ENCODE assay signal across 1 cellular context in genomic region chr3:179148446-179149238, GRCh38.
TF ChIP-seq lines count a peak whose summit lies in the region.

No MANE protein-coding gene starts in this region.

TF ChIP-seq in HepG2, 621 proteins besides CTCF, POLR2A, EP300 and RAD21 (continued from another document and continues in another):
- TF ChIP-seq, protein P1, sequence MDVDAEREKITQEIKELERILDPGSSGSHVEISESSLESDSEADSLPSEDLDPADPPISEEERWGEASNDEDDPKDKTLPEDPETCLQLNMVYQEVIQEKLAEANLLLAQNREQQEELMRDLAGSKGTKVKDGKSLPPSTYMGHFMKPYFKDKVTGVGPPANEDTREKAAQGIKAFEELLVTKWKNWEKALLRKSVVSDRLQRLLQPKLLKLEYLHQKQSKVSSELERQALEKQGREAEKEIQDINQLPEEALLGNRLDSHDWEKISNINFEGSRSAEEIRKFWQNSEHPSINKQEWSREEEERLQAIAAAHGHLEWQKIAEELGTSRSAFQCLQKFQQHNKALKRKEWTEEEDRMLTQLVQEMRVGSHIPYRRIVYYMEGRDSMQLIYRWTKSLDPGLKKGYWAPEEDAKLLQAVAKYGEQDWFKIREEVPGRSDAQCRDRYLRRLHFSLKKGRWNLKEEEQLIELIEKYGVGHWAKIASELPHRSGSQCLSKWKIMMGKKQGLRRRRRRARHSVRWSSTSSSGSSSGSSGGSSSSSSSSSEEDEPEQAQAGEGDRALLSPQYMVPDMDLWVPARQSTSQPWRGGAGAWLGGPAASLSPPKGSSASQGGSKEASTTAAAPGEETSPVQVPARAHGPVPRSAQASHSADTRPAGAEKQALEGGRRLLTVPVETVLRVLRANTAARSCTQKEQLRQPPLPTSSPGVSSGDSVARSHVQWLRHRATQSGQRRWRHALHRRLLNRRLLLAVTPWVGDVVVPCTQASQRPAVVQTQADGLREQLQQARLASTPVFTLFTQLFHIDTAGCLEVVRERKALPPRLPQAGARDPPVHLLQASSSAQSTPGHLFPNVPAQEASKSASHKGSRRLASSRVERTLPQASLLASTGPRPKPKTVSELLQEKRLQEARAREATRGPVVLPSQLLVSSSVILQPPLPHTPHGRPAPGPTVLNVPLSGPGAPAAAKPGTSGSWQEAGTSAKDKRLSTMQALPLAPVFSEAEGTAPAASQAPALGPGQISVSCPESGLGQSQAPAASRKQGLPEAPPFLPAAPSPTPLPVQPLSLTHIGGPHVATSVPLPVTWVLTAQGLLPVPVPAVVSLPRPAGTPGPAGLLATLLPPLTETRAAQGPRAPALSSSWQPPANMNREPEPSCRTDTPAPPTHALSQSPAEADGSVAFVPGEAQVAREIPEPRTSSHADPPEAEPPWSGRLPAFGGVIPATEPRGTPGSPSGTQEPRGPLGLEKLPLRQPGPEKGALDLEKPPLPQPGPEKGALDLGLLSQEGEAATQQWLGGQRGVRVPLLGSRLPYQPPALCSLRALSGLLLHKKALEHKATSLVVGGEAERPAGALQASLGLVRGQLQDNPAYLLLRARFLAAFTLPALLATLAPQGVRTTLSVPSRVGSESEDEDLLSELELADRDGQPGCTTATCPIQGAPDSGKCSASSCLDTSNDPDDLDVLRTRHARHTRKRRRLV (CRISPR knock-in tag; IDR thresholded peaks at IDR 0.05): no peak
- TF ChIP-seq IRF1 (CRISPR knock-in tag; IDR thresholded peaks at IDR 0.05; ENCODE audit: low read depth) (0 out of 2 replicates have a peak, but pooled peaks have one; percentile 27), CEBPG (CRISPR knock-in tag; IDR thresholded peaks at IDR 0.05) (no peak), NPAS2 (CRISPR knock-in tag; IDR thresholded peaks at IDR 0.05; ENCODE audit: borderline replicate concordance) (no peak), CHCHD3 (CRISPR knock-in tag; IDR thresholded peaks at IDR 0.05) (no peak), ZNF33A (CRISPR knock-in tag; IDR thresholded peaks at IDR 0.05; ENCODE audit: borderline replicate concordance) (no peak), NCOA5 (CRISPR knock-in tag; IDR thresholded peaks at IDR 0.05) (no peak), DBP (CRISPR knock-in tag; IDR thresholded peaks at IDR 0.05; ENCODE audit: not compliant biosample characterization) (peak; percentile 44), ZNF703 (CRISPR knock-in tag; IDR thresholded peaks at IDR 0.05; ENCODE audit: borderline replicate concordance) (no peak), HNRNPK (IDR thresholded peaks at IDR 0.05; ENCODE audit: low read depth, low read length, poor library complexity, severe bottlenecking) (peak; percentile 17), KMT2A (CRISPR knock-in tag; IDR thresholded peaks at IDR 0.05) (peak; percentile 83), MEIS2 (CRISPR knock-in tag; IDR thresholded peaks at IDR 0.05) (no peak), GABPB1 (CRISPR knock-in tag; IDR thresholded peaks at IDR 0.05) (peak; percentile 43; the same call in 1 of the 2 replicates), ZNF143 (CRISPR knock-in tag; IDR thresholded peaks at IDR 0.05) (peak; percentile 26; the same call in 1 of the 2 replicates), ZNF329 (CRISPR knock-in tag; IDR thresholded peaks at IDR 0.05; ENCODE audit: low read depth) (no peak), NR2F2 (IDR thresholded peaks at IDR 0.05; ENCODE audit: borderline replicate concordance, low read depth) (no peak), ZFX (CRISPR knock-in tag; IDR thresholded peaks at IDR 0.05; ENCODE audit: low read depth) (peak; percentile 36), POGK (CRISPR knock-in tag; conservative IDR thresholded peaks at IDR 0.05) (peak; percentile 53; the same call in 1 of the 2 replicates), ZNF777 (CRISPR knock-in tag; IDR thresholded peaks at IDR 0.05) (no peak; the same call in 1 of the 2 replicates), SNAPC5 (CRISPR knock-in tag; IDR thresholded peaks at IDR 0.05; ENCODE audit: borderline replicate concordance) (no peak), SRY (CRISPR knock-in tag; IDR thresholded peaks at IDR 0.05) (peak; percentile 47; the same call in 1 of the 2 replicates), ZNF225 (CRISPR knock-in tag; IDR thresholded peaks at IDR 0.05) (no peak), ZNF136 (CRISPR knock-in tag; IDR thresholded peaks at IDR 0.05; ENCODE audit: low read depth) (no peak), KLF12 (CRISPR knock-in tag; IDR thresholded peaks at IDR 0.05; ENCODE audit: borderline replicate concordance) (no peak), ZNF17 (CRISPR knock-in tag; IDR thresholded peaks at IDR 0.05) (no peak), ELF1 (CRISPR knock-in tag; IDR thresholded peaks at IDR 0.05) (no peak)
- TF ChIP-seq, protein P2, sequence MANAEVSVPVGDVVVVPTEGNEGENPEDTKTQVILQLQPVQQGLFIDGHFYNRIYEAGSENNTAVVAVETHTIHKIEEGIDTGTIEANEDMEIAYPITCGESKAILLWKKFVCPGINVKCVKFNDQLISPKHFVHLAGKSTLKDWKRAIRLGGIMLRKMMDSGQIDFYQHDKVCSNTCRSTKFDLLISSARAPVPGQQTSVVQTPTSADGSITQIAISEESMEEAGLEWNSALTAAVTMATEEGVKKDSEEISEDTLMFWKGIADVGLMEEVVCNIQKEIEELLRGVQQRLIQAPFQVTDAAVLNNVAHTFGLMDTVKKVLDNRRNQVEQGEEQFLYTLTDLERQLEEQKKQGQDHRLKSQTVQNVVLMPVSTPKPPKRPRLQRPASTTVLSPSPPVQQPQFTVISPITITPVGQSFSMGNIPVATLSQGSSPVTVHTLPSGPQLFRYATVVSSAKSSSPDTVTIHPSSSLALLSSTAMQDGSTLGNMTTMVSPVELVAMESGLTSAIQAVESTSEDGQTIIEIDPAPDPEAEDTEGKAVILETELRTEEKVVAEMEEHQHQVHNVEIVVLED (CRISPR knock-in tag; IDR thresholded peaks at IDR 0.05; ENCODE audit: borderline replicate concordance): no peak
- TF ChIP-seq, protein P3, sequence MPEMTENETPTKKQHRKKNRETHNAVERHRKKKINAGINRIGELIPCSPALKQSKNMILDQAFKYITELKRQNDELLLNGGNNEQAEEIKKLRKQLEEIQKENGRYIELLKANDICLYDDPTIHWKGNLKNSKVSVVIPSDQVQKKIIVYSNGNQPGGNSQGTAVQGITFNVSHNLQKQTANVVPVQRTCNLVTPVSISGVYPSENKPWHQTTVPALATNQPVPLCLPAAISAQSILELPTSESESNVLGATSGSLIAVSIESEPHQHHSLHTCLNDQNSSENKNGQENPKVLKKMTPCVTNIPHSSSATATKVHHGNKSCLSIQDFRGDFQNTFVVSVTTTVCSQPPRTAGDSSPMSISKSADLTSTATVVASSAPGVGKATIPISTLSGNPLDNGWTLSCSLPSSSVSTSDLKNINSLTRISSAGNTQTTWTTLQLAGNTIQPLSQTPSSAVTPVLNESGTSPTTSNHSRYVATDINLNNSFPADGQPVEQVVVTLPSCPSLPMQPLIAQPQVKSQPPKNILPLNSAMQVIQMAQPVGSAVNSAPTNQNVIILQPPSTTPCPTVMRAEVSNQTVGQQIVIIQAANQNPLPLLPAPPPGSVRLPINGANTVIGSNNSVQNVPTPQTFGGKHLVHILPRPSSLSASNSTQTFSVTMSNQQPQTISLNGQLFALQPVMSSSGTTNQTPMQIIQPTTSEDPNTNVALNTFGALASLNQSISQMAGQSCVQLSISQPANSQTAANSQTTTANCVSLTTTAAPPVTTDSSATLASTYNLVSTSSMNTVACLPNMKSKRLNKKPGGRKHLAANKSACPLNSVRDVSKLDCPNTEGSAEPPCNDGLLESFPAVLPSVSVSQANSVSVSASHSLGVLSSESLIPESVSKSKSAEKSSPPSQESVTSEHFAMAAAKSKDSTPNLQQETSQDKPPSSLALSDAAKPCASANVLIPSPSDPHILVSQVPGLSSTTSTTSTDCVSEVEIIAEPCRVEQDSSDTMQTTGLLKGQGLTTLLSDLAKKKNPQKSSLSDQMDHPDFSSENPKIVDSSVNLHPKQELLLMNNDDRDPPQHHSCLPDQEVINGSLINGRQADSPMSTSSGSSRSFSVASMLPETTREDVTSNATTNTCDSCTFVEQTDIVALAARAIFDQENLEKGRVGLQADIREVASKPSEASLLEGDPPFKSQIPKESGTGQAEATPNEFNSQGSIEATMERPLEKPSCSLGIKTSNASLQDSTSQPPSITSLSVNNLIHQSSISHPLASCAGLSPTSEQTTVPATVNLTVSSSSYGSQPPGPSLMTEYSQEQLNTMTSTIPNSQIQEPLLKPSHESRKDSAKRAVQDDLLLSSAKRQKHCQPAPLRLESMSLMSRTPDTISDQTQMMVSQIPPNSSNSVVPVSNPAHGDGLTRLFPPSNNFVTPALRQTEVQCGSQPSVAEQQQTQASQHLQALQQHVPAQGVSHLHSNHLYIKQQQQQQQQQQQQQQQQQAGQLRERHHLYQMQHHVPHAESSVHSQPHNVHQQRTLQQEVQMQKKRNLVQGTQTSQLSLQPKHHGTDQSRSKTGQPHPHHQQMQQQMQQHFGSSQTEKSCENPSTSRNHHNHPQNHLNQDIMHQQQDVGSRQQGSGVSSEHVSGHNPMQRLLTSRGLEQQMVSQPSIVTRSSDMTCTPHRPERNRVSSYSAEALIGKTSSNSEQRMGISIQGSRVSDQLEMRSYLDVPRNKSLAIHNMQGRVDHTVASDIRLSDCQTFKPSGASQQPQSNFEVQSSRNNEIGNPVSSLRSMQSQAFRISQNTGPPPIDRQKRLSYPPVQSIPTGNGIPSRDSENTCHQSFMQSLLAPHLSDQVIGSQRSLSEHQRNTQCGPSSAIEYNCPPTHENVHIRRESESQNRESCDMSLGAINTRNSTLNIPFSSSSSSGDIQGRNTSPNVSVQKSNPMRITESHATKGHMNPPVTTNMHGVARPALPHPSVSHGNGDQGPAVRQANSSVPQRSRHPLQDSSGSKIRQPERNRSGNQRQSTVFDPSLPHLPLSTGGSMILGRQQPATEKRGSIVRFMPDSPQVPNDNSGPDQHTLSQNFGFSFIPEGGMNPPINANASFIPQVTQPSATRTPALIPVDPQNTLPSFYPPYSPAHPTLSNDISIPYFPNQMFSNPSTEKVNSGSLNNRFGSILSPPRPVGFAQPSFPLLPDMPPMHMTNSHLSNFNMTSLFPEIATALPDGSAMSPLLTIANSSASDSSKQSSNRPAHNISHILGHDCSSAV (CRISPR knock-in tag; IDR thresholded peaks at IDR 0.05; ENCODE audit: borderline replicate concordance): no peak
- TF ChIP-seq, protein P4, sequence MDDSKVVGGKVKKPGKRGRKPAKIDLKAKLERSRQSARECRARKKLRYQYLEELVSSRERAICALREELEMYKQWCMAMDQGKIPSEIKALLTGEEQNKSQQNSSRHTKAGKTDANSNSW (CRISPR knock-in tag; IDR thresholded peaks at IDR 0.05; ENCODE audit: borderline replicate concordance): no peak
- TF ChIP-seq, protein P5, sequence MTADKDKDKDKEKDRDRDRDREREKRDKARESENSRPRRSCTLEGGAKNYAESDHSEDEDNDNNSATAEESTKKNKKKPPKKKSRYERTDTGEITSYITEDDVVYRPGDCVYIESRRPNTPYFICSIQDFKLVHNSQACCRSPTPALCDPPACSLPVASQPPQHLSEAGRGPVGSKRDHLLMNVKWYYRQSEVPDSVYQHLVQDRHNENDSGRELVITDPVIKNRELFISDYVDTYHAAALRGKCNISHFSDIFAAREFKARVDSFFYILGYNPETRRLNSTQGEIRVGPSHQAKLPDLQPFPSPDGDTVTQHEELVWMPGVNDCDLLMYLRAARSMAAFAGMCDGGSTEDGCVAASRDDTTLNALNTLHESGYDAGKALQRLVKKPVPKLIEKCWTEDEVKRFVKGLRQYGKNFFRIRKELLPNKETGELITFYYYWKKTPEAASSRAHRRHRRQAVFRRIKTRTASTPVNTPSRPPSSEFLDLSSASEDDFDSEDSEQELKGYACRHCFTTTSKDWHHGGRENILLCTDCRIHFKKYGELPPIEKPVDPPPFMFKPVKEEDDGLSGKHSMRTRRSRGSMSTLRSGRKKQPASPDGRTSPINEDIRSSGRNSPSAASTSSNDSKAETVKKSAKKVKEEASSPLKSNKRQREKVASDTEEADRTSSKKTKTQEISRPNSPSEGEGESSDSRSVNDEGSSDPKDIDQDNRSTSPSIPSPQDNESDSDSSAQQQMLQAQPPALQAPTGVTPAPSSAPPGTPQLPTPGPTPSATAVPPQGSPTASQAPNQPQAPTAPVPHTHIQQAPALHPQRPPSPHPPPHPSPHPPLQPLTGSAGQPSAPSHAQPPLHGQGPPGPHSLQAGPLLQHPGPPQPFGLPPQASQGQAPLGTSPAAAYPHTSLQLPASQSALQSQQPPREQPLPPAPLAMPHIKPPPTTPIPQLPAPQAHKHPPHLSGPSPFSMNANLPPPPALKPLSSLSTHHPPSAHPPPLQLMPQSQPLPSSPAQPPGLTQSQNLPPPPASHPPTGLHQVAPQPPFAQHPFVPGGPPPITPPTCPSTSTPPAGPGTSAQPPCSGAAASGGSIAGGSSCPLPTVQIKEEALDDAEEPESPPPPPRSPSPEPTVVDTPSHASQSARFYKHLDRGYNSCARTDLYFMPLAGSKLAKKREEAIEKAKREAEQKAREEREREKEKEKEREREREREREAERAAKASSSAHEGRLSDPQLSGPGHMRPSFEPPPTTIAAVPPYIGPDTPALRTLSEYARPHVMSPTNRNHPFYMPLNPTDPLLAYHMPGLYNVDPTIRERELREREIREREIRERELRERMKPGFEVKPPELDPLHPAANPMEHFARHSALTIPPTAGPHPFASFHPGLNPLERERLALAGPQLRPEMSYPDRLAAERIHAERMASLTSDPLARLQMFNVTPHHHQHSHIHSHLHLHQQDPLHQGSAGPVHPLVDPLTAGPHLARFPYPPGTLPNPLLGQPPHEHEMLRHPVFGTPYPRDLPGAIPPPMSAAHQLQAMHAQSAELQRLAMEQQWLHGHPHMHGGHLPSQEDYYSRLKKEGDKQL (CRISPR knock-in tag; IDR thresholded peaks at IDR 0.05; ENCODE audit: low read depth): no peak
